9 cellular contexts compared by ENCODE assay signal in genomic region chr6:69813508-69813907, GRCh38. TPM values are rescaled to one million over a fixed set of nuclear protein-coding genes. Genes with fewer than 3 reads are reported as not detected.
DNase-seq lines count a peak whose midpoint lies in the region; ATAC-seq and TF ChIP-seq lines count a peak whose summit lies in the region.
"Had no signal": no experiment of that assay in that cellular context is flagged by ENCODE, and none has a peak within 500 bp of the region (broad histone marks: within the 10 kb centered on the region; RNA-seq: fewer than 3 reads in every experiment).

No MANE protein-coding gene starts in this region.

- no peaks in the 10 kb centered on the region for H3K36me3 ChIP-seq in transverse colon
- no peaks in the 10 kb centered on the region for H3K36me3 ChIP-seq in esophagus squamous epithelium
- H3K36me3 ChIP-seq: SJCRH30 had no signal

- WGBS in transverse colon (ENCODE audit: low coverage in 1 of 2), 2 donors, result 61 to 80% methylated on average over 1 of the region's 1 CpG
- WGBS in esophagus squamous epithelium, 2 donors, result 62 to 64% methylated on average over 1 of the region's 1 CpG

- TF ChIP-seq POLR2A in transverse colon (IDR thresholded peaks at IDR 0.05), result no peak
- no peak for TF ChIP-seq POLR2A in esophagus squamous epithelium (IDR thresholded peaks at IDR 0.05)

- ATAC-seq in GM18511 (IDR thresholded peaks at IDR 0.05; ENCODE audit: unreplicated experiment) (peak; percentile 45), HG02588 (IDR thresholded peaks at IDR 0.05; ENCODE audit: unreplicated experiment) (peak; percentile 48)

- in situ Hi-C loops in transverse colon (cut with MboI; ENCODE audit: low pct_ligation_motif_present in 1 of 4, low pct_unique_long_range_greater_than_20kb in 1 of 4, low sequenced_read_pairs in 3 of 4), result no loop called here

- H3K4me3 ChIP-seq in transverse colon, result no peak overlapping the region
- no peak overlapping the region for H3K4me3 ChIP-seq in esophagus squamous epithelium
- H3K4me3 ChIP-seq: SJCRH30 had no signal

- TF ChIP-seq EP300 in transverse colon (IDR thresholded peaks at IDR 0.05; ENCODE audit: low read depth), result no peak

- H3K27ac ChIP-seq in transverse colon, result peak overlapping the region in 1 of 4 donors; percentile 37
- H3K27ac ChIP-seq in esophagus squamous epithelium, result peak overlapping the region in 2 of 4 donors; percentile 0 to 6
- H3K27ac ChIP-seq: SJCRH30 had no signal

- DNase-seq in NOMO-1 treated with dmso at 0.1 percent for 144 hours (lab: John Stamatoyannopoulos, UW; ENCODE audit: unreplicated experiment), result peak; percentile 28
- DNase-seq in medulla oblongata (ENCODE audit: extremely low spot score), result peak; percentile 38
- DNase-seq in NCI-H1092 treated with DMSO at 0.1 percent for 48 hours (lab: John Stamatoyannopoulos, UW), result no peak
- no peak for DNase-seq in COR-L47 (lab: John Stamatoyannopoulos, UW)
- no peak for DNase-seq in transverse colon
- no peak for DNase-seq in esophagus squamous epithelium (lab: John Stamatoyannopoulos, UW)
- DNase-seq: SJCRH30 had no signal

- H3K4me1 ChIP-seq in transverse colon (peaks cover 0 to 12% (median 0%) of the 10 kb centered on the region in 4 donors), esophagus squamous epithelium (peaks cover 0 to 12% (median 0%) of the 10 kb centered on the region in 3 donors)
- H3K4me1 ChIP-seq: SJCRH30 had no signal

- H3K9me3 ChIP-seq in transverse colon (no peaks in the 10 kb centered on the region), esophagus squamous epithelium (no peaks in the 10 kb centered on the region)
- H3K9me3 ChIP-seq: SJCRH30 had no signal

- intact Hi-C loops in transverse colon (cut with DNase I; ENCODE audit: low total_unique reads) (no loop called here), esophagus squamous epithelium (cut with DNase I) (no loop called here)

- no peaks in the 10 kb centered on the region for H3K27me3 ChIP-seq in transverse colon
- no peaks in the 10 kb centered on the region for H3K27me3 ChIP-seq in esophagus squamous epithelium
- H3K27me3 ChIP-seq: SJCRH30 had no signal

- TF ChIP-seq CTCF in transverse colon (IDR thresholded peaks at IDR 0.05) (no peak), esophagus squamous epithelium (IDR thresholded peaks at IDR 0.05) (no peak)

RNA-seq across cellular contexts. Expression of gene LMBRD1, which starts 16.7 kb away (rescaled TPM):
- total RNA-seq in transverse colon (10 to 100 TPM; 35.5 to 89.8 (median 70.7) TPM), esophagus squamous epithelium (10 to 100 TPM; 23.0 to 50.6 (median 41.1) TPM)

RNA-seq across cellular contexts. Expression of gene COL19A1, which starts 52.8 kb away (rescaled TPM):
- total RNA-seq in transverse colon (1 to 10 TPM in 1 of 4 donors, under 1 TPM in 2, not detected in 1; 0.27 to 3.3 (median 0.37) TPM), esophagus squamous epithelium (under 1 TPM in 1 of 4 donors, not detected in 3; 0.19 TPM)

Comparison
In these comparisons a context has a peak if more than half of its experiments do, and no peak if none do; other contexts are left out.
1. DNase-seq: peak in NOMO-1 treated with dmso at 0.1 percent for 144 hours (single experiment) and medulla oblongata (single experiment); none in NCI-H1092 treated with DMSO at 0.1 percent for 48 hours (single experiment), COR-L47 (single experiment), transverse colon (single experiment) and esophagus squamous epithelium (single experiment).